8 cellular contexts compared by ENCODE assay signal in the genomic region with DNA sequence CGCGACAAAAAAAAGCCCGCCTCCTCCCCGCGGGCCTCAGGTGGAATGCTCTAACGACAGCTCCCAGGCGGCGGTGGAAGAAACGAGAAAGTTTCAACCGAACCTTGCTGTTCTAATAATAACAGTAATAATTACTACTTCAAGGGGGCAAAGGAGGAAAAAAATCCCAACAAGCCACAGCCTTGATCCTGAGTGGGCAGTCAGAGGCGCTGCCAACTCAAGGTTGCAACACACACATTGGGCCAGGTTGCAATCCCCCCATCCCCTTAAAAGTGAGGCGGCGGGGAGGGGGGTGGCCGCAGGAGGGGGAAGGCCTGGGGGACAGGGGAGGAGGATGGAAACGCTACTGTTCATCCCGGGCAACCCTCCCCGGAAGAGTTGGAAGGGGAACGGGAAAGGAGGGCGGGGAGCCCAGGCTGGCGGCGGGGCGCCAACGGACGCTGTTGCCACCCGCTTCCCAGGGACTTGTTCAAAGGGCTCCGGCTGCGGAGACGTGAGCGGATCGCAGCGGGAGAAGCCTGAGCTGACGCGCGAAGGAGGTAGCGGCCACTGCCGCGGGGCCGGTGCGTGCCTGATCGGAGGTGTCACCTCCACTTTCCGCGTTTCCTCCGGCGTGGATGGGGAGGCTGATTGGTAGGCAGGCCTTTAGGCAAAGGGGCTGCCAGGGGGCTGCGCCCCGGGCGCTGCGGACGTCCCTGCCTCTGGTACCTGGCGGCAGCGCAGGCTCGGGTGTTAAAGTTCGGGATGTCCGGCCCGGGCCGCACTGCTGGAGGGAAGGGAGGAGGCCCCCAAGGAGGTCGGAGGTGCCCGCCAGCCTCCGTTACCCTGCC. TPM values are rescaled to one million over a fixed set of nuclear protein-coding genes. Genes with fewer than 3 reads are reported as not detected.
DNase-seq lines count a peak whose midpoint lies in the region; ATAC-seq and TF ChIP-seq lines count a peak whose summit lies in the region.

No MANE protein-coding gene starts in this region.

- no peaks in the 10 kb centered on the region for H3K9me3 Mint-ChIP-seq in activated naive CD8-positive, alpha-beta T cell treated with anti-CD3 and anti-CD28 coated beads for 36 hours

- in situ Hi-C loops in transverse colon (cut with MboI; ENCODE audit: low pct_ligation_motif_present in 1 of 4, low pct_unique_long_range_greater_than_20kb in 1 of 4, low sequenced_read_pairs in 3 of 4), result no loop called here

- H2AFZ ChIP-seq in osteoblast (ENCODE audit: low read length), result peak overlapping the region; percentile 91

- peaks cover 31% of the 10 kb centered on the region for H3K79me2 ChIP-seq in osteoblast (ENCODE audit: insufficient read depth, low read length)

- intact Hi-C loops in Right ventricle myocardium superior (cut with DNase I) (no loop called here), transverse colon (cut with DNase I; ENCODE audit: low total_unique reads) (no loop called here)

- H4K20me1 ChIP-seq in osteoblast (ENCODE audit: insufficient read depth, low read length), result peaks cover 14% of the 10 kb centered on the region

- H3K27ac ChIP-seq in SJSA1 (peak overlapping the region; percentile 28; the same call in 1 of the 2 replicates), osteoblast (ENCODE audit: low read depth, low read length) (peak overlapping the region; percentile 81), transverse colon (peak overlapping the region; percentile 95 to 99 (median 96))

- peak overlapping the region; percentile 89 for H3K4me2 ChIP-seq in osteoblast (ENCODE audit: insufficient read depth, low read length)

- H3K4me1 ChIP-seq in SJSA1 (replicated peaks), result no peaks in the 10 kb centered on the region
- H3K4me1 ChIP-seq in osteoblast (ENCODE audit: insufficient read depth, low read length), result peaks cover 24% of the 10 kb centered on the region
- peaks cover 4 to 37% (median 28%) of the 10 kb centered on the region in 4 donors for H3K4me1 ChIP-seq in transverse colon

- ATAC-seq in HG03135 (IDR thresholded peaks at IDR 0.05; ENCODE audit: unreplicated experiment) (peak; percentile 1), Right ventricle myocardium superior (ENCODE audit: poor library complexity) (peak; percentile 23), GM19023 (IDR thresholded peaks at IDR 0.05; ENCODE audit: unreplicated experiment) (no peak)

- no peaks in the 10 kb centered on the region for H3K27me3 ChIP-seq in SJSA1 (replicated peaks)
- no peaks in the 10 kb centered on the region for H3K27me3 ChIP-seq in osteoblast (ENCODE audit: insufficient read depth, low read length)
- peaks cover 3% of the 10 kb centered on the region for H3K27me3 ChIP-seq in transverse colon

- H3K4me1 Mint-ChIP-seq in activated naive CD8-positive, alpha-beta T cell treated with anti-CD3 and anti-CD28 coated beads for 36 hours, result peaks cover 47% of the 10 kb centered on the region

- DNase-seq in GM03348 (ENCODE audit: low spot score) (peak; percentile 58), SJSA1 (ENCODE audit: low read depth in 1 of 2, low spot score in 2 of 2) (peak; percentile 37 to 47), Right ventricle myocardium superior (peak; percentile 80), osteoblast (ENCODE audit: insufficient read length, low spot score, missing footprints) (peak; percentile 90), transverse colon (peak; percentile 61)
- DNase-seq in activated naive CD8-positive, alpha-beta T cell treated with anti-CD3 and anti-CD28 coated beads for 36 hours, result peak; percentile 61

- peak overlapping the region; percentile 60 for H3K4me3 ChIP-seq in SJSA1
- peak overlapping the region; percentile 78 for H3K4me3 ChIP-seq in osteoblast (ENCODE audit: insufficient read depth, low read length)
- peak overlapping the region; percentile 49 to 89 (median 83) for H3K4me3 ChIP-seq in transverse colon

- no peaks in the 10 kb centered on the region for H3K27me3 Mint-ChIP-seq in activated naive CD8-positive, alpha-beta T cell treated with anti-CD3 and anti-CD28 coated beads for 36 hours

- H3K9me3 ChIP-seq in SJSA1 (replicated peaks) (no peaks in the 10 kb centered on the region), osteoblast (ENCODE audit: low read depth, low read length) (no peaks in the 10 kb centered on the region), transverse colon (no peaks in the 10 kb centered on the region)

- H3K27ac Mint-ChIP-seq in activated naive CD8-positive, alpha-beta T cell treated with anti-CD3 and anti-CD28 coated beads for 36 hours, result peak overlapping the region; percentile 99

- H3K36me3 ChIP-seq in SJSA1, result peaks cover 5% of the 10 kb centered on the region; the same call in 1 of the 2 replicates
- no peaks in the 10 kb centered on the region for H3K36me3 ChIP-seq in osteoblast (ENCODE audit: insufficient read depth, low read length)
- H3K36me3 ChIP-seq in transverse colon, result no peaks in the 10 kb centered on the region

- WGBS in transverse colon (ENCODE audit: low coverage in 1 of 2), 2 donors, result 0% methylated on average over 18 to 57 of the region's 59 CpGs

- H3K4me3 Mint-ChIP-seq in activated naive CD8-positive, alpha-beta T cell treated with anti-CD3 and anti-CD28 coated beads for 36 hours, result peak overlapping the region; percentile 98

- TF ChIP-seq CTCF in osteoblast (IDR thresholded peaks at IDR 0.05; ENCODE audit: extremely low read depth, low read depth, low read length) (no peak), transverse colon (IDR thresholded peaks at IDR 0.05) (peak in 1 of 5 experiments; percentile 3)

- H3K36me3 Mint-ChIP-seq in activated naive CD8-positive, alpha-beta T cell treated with anti-CD3 and anti-CD28 coated beads for 36 hours, result no peaks in the 10 kb centered on the region

- TF ChIP-seq POLR2A in transverse colon (IDR thresholded peaks at IDR 0.05), result no peak

- no peak for TF ChIP-seq EP300 in transverse colon (IDR thresholded peaks at IDR 0.05; ENCODE audit: low read depth)

RNA-seq across cellular contexts. Expression of a gene that starts 0.6 kb away (rescaled TPM):
- total RNA-seq in SJSA1 (2014; rRNA removed; shearing (Covaris generic)), result 28.0 and 39.9 TPM in 2 replicates
- total RNA-seq in activated naive CD8-positive, alpha-beta T cell treated with anti-CD3 and anti-CD28 coated beads for 36 hours, result 10 to 100 TPM; 90.0 to 91.5 TPM
- total RNA-seq in Right ventricle myocardium superior, result 101 TPM
- 83.1 and 101 TPM in 2 replicates for total RNA-seq in osteoblast
- 100 to 1,000 TPM in 1 of 4 donors, 10 to 100 TPM in 3; 74.8 to 110 (median 92.4) TPM for total RNA-seq in transverse colon

Comparison
In these comparisons a context has a peak if more than half of its experiments do, and no peak if none do; other contexts are left out.
1. H3K27ac ChIP-seq: peak in every context shown above with its lines; median percentile 96 in transverse colon; 81 in osteoblast; 28 in SJSA1.